Comparison of ENCODE assay signal across 13 cellular contexts in the genomic region with DNA sequence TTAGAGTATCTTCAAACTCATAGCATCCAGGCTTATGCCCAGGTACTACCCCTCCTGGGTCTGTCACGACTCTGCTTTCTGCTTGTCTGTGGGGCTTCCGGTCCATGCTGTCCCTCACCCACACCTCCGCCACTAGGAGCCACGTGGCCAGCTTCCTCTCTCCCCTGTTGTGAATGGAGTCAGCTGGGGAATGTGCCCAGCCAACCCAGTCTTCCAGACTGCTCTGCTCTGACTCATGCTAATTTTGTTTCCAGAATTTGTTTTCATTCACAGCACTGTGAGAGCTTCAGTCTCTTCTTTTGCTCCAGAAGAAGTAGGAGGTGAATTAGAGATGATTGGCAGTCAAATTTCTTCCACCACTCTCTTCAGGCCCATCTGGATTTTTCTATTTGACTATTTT.
DNase-seq lines count a peak whose midpoint lies in the region; ATAC-seq and TF ChIP-seq lines count a peak whose summit lies in the region.
"Had no signal": no experiment of that assay in that cellular context is flagged by ENCODE, and none has a peak within 500 bp of the region (broad histone marks: within the 10 kb centered on the region; RNA-seq: fewer than 3 reads in every experiment).

No MANE protein-coding gene starts in this region.

- H3K4me1 Mint-ChIP-seq in neural progenitor cell: peaks cover 22% of the 10 kb centered on the region
- H3K4me1 Mint-ChIP-seq: IgD-negative memory B cell had no signal

- BruUV-seq in A673 (replicated peaks; lab: Mats Ljungman, UMichigan): no TSS peak

- H3K27ac Mint-ChIP-seq in neural progenitor cell: no peak overlapping the region
- H3K27ac Mint-ChIP-seq: stimulated activated naive CD8-positive, alpha-beta T cell treated with anti-CD3 and anti-CD28 coated beads, Interleukin-15, Interleukin-2, amounts not matched to agents 100 ng/mL and 50 ng/mL, for 24 hours had no signal

- no peak overlapping the region for H4K8ac ChIP-seq in mesenchymal stem cell (ENCODE audit: low read length)

- H3K79me1 ChIP-seq in mesenchymal stem cell (replicated peaks; ENCODE audit: low read length, poor library complexity, severe bottlenecking): no peaks in the 10 kb centered on the region

- no peak overlapping the region for H3K23ac ChIP-seq in mesenchymal stem cell (ENCODE audit: low read length in 2 of 2)

- peaks cover 4% of the 10 kb centered on the region for H3K27me3 Mint-ChIP-seq in neural progenitor cell (ENCODE audit: insufficient read depth, low read depth)
- H3K27me3 Mint-ChIP-seq: stimulated activated naive CD8-positive, alpha-beta T cell treated with anti-CD3 and anti-CD28 coated beads, Interleukin-15, Interleukin-2, amounts not matched to agents 100 ng/mL and 50 ng/mL, for 24 hours had no signal

- H3K18ac ChIP-seq in mesenchymal stem cell (ENCODE audit: low read depth in 1 of 2, low read length in 2 of 2): no peak overlapping the region

- H2BK15ac ChIP-seq in mesenchymal stem cell (ENCODE audit: low read depth, poor library complexity, severe bottlenecking): no peak overlapping the region

- ATAC-seq in GM21528 (IDR thresholded peaks at IDR 0.05; ENCODE audit: low FRiP score, unreplicated experiment): no peak

- H2AK5ac ChIP-seq in mesenchymal stem cell (ENCODE audit: low read length, severe bottlenecking): no peak overlapping the region

- H3K4ac ChIP-seq in mesenchymal stem cell (ENCODE audit: low read depth in 1 of 2, low read length in 2 of 2): no peak overlapping the region

- H3K9ac ChIP-seq in mesenchymal stem cell (ENCODE audit: low read length) (no peak overlapping the region), neural progenitor cell (no peak overlapping the region)

- POLR2A ChIA-PET in A673 (lab: Charles Lee; ENCODE audit: low non-redundant PET): no interaction called here

- no peak overlapping the region for H3K14ac ChIP-seq in mesenchymal stem cell (ENCODE audit: low read length in 2 of 2)

- H3K9me3 Mint-ChIP-seq in neural progenitor cell: no peaks in the 10 kb centered on the region
- H3K9me3 Mint-ChIP-seq: IgD-negative memory B cell; stimulated activated naive CD8-positive, alpha-beta T cell treated with anti-CD3 and anti-CD28 coated beads, Interleukin-15, Interleukin-2, amounts not matched to agents 100 ng/mL and 50 ng/mL, for 24 hours had no signal

- H3F3A ChIP-seq in neural progenitor cell (ENCODE audit: low read depth): no peaks in the 10 kb centered on the region

- H3K4me2 ChIP-seq in mesenchymal stem cell (ENCODE audit: low read length, poor library complexity, severe bottlenecking) (no peak overlapping the region), neural progenitor cell (no peak overlapping the region)

- H4K20me1 ChIP-seq in neural progenitor cell (ENCODE audit: low read depth): no peaks in the 10 kb centered on the region

- H3K4me3 ChIP-seq in A673 (ENCODE audit: low read depth, low read length, poor library complexity, severe bottlenecking): no peak overlapping the region
- H3K4me3 ChIP-seq in dorsolateral prefrontal cortex: no peak overlapping the region
- no peak overlapping the region for H3K4me3 ChIP-seq in mesenchymal stem cell (ENCODE audit: insufficient read depth in 1 of 2, low read depth in 1 of 2, low read length in 2 of 2)
- H3K4me3 ChIP-seq in neural progenitor cell: no peak overlapping the region

- no peaks in the 10 kb centered on the region for H3K36me3 Mint-ChIP-seq in neural progenitor cell
- H3K36me3 Mint-ChIP-seq: IgD-negative memory B cell had no signal

- H2AFZ ChIP-seq in mesenchymal stem cell (ENCODE audit: low read depth, low read length): no peak overlapping the region
- no peak overlapping the region for H2AFZ ChIP-seq in neural progenitor cell (replicated peaks)

- DNase-seq in A673 (ENCODE audit: low spot score) (peak; percentile 50), LHCN-M2 (ENCODE audit: low read depth) (peak; percentile 39), dorsolateral prefrontal cortex (peak in 6 of 10 donors; percentile 26 to 54 (median 44)), mesenchymal stem cell (no peak), neural progenitor cell (ENCODE audit: low spot score) (no peak), hepatic stellate cell (ENCODE audit: low spot score) (no peak), NCI-H2196 treated with DMSO at 0.1 percent for 48 hours (lab: John Stamatoyannopoulos, UW; ENCODE audit: unreplicated experiment) (no peak)
- DNase-seq: aorta; NCI-H187 treated with DMSO at 0.1 percent for 48 hours; stimulated activated CD4-positive, alpha-beta T cell treated with anti-CD3 and anti-CD28 coated beads, Interleukin-2, amount 100 ng/mL, for 24 hours had no signal

- H3K27me3 ChIP-seq in A673 (replicated peaks; ENCODE audit: insufficient read depth, low read depth, low read length, poor library complexity) (no peaks in the 10 kb centered on the region), dorsolateral prefrontal cortex (peaks cover 0 to 3% (median 0%) of the 10 kb centered on the region in 45 donors), mesenchymal stem cell (ENCODE audit: control insufficient read depth in 1 of 2, insufficient read depth in 1 of 2, low read length in 2 of 2) (peaks cover 0 to 12% of the 10 kb centered on the region in 2 experiments), neural progenitor cell (no peaks in the 10 kb centered on the region)

- no peak overlapping the region for H3K4me3 Mint-ChIP-seq in neural progenitor cell
- H3K4me3 Mint-ChIP-seq: IgD-negative memory B cell; stimulated activated naive CD8-positive, alpha-beta T cell treated with anti-CD3 and anti-CD28 coated beads, Interleukin-15, Interleukin-2, amounts not matched to agents 100 ng/mL and 50 ng/mL, for 24 hours had no signal

- H2BK12ac ChIP-seq in mesenchymal stem cell (ENCODE audit: low read length in 2 of 2): no peak overlapping the region

- H3K4me1 ChIP-seq in A673 (ENCODE audit: insufficient read depth, low read length, poor library complexity, severe bottlenecking): no peaks in the 10 kb centered on the region
- peaks cover 7% of the 10 kb centered on the region for H3K4me1 ChIP-seq in mesenchymal stem cell (ENCODE audit: control insufficient read depth, insufficient read depth, low read depth, low read length)
- H3K4me1 ChIP-seq in neural progenitor cell: peaks cover 14% of the 10 kb centered on the region

- TF ChIP-seq CTCF in A673 (conservative IDR thresholded peaks at IDR 0.05; ENCODE audit: low read depth, low read length): no peak
- TF ChIP-seq CTCF in dorsolateral prefrontal cortex (IDR thresholded peaks at IDR 0.05 in 54 of 56, conservative IDR thresholded peaks at IDR 0.05 in 2 of 56; ENCODE audit: low read depth in 1 of 56, partially characterized antibody in 56 of 56): no peak
- TF ChIP-seq CTCF in neural progenitor cell (IDR thresholded peaks at IDR 0.05): no peak

- CTCF ChIA-PET in A673 (lab: Charles Lee): no interaction called here

- no peaks in the 10 kb centered on the region for H3K79me2 ChIP-seq in neural progenitor cell (ENCODE audit: low read depth)

- intact Hi-C loops in A673 (cut with micrococcal nuclease; ENCODE audit: unreplicated experiment): no loop called here
- intact Hi-C loops in dorsolateral prefrontal cortex (cut with DNase I): no loop called here

- H2BK120ac ChIP-seq in mesenchymal stem cell (ENCODE audit: low read depth, low read length): no peak overlapping the region

- H3K36me3 ChIP-seq in A673 (ENCODE audit: insufficient read depth, low read length, poor library complexity, severe bottlenecking) (no peaks in the 10 kb centered on the region), mesenchymal stem cell (ENCODE audit: control insufficient read depth in 1 of 2, insufficient read depth in 2 of 2, low read depth in 1 of 2, low read length in 2 of 2) (no peaks in the 10 kb centered on the region), neural progenitor cell (no peaks in the 10 kb centered on the region)

- no peaks in the 10 kb centered on the region for H3K9me3 ChIP-seq in A673 (ENCODE audit: low read depth, low read length, poor library complexity, severe bottlenecking)
- no peaks in the 10 kb centered on the region for H3K9me3 ChIP-seq in mesenchymal stem cell (ENCODE audit: control insufficient read depth, low read length)
- no peaks in the 10 kb centered on the region for H3K9me3 ChIP-seq in neural progenitor cell (ENCODE audit: low read depth)

- 41% methylated on average over 4 of the region's 4 CpGs for WGBS in mesenchymal stem cell

- H3K27ac ChIP-seq in A673 (ENCODE audit: low read depth, low read length, poor library complexity, severe bottlenecking) (no peak overlapping the region), dorsolateral prefrontal cortex (no peak overlapping the region), mesenchymal stem cell (ENCODE audit: low read length, poor library complexity, severe bottlenecking) (peak overlapping the region; percentile 64), neural progenitor cell (no peak overlapping the region)

- no peak overlapping the region for H2BK5ac ChIP-seq in mesenchymal stem cell (ENCODE audit: low read depth, low read length, poor library complexity, severe bottlenecking)

- no peak overlapping the region for H4K91ac ChIP-seq in mesenchymal stem cell (ENCODE audit: low read length)

Comparison
In these comparisons a context has a peak if more than half of its experiments do, and no peak if none do; other contexts are left out.
1. DNase-seq: peak in A673 (single experiment), LHCN-M2 (single experiment) and dorsolateral prefrontal cortex (6 of 10); none in mesenchymal stem cell (single experiment), neural progenitor cell (single experiment), hepatic stellate cell (single experiment) and NCI-H2196 treated with DMSO at 0.1 percent for 48 hours (single experiment).